ENCODE assay signal across 17 cellular contexts in the genomic region with DNA sequence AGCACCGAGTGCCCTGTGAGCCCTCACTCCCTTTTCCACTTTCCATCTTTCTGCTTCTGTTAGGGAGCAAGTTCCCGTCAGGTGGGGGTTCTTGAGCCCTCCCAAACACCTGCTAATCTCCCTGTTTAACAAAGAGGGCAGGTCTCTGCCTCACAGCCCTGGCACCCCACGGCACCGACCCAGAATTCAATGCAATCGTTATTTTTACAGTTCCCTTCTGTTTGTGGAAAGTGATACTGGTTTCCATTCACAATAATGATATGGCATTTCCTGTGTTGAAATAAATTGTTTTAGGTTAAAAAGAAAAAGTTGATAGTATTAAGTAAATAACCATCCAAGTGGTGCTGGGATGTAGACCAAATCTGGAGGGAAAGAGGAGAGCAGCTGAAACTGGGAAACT. TPM values are rescaled to one million over a fixed set of nuclear protein-coding genes. Genes with fewer than 3 reads are reported as not detected.
DNase-seq lines count a peak whose midpoint lies in the region; ATAC-seq and TF ChIP-seq lines count a peak whose summit lies in the region.
"Had no signal": no experiment of that assay in that cellular context is flagged by ENCODE, and none has a peak within 500 bp of the region (broad histone marks: within the 10 kb centered on the region; RNA-seq: fewer than 3 reads in every experiment).

No MANE protein-coding gene starts in this region.

- H3K27me3 ChIP-seq in breast epithelium = no peaks in the 10 kb centered on the region
- H3K27me3 ChIP-seq in spleen (replicated peaks in 1 of 7) = no peaks in the 10 kb centered on the region

- no peaks in the 10 kb centered on the region for H3K36me3 ChIP-seq in breast epithelium
- H3K36me3 ChIP-seq in spleen = peaks cover 0 to 9% (median 0%) of the 10 kb centered on the region in 6 donors

- no peak for TF ChIP-seq CTCF in MCF 10A (IDR thresholded peaks at IDR 0.05; ENCODE audit: unreplicated experiment)
- no peak for TF ChIP-seq CTCF in breast epithelium (IDR thresholded peaks at IDR 0.05)
- TF ChIP-seq CTCF in RWPE1 (conservative IDR thresholded peaks at IDR 0.05; ENCODE audit: low read depth) = no peak
- TF ChIP-seq CTCF in spleen (IDR thresholded peaks at IDR 0.05 in 8 of 11, conservative IDR thresholded peaks at IDR 0.05 in 3 of 11) = no peak

- H3K27ac Mint-ChIP-seq in MCF 10A (ENCODE audit: low read depth, unreplicated experiment) = peak overlapping the region; percentile 61
- peak overlapping the region in 1 of 2 donors; percentile 83 for H3K27ac Mint-ChIP-seq in activated naive CD4-positive, alpha-beta T cell treated with anti-CD3 and anti-CD28 coated beads, Interleukin-2, amount 50 U/mL, for 72 hours

- no peaks in the 10 kb centered on the region for H3K4me1 Mint-ChIP-seq in MCF 10A (ENCODE audit: insufficient read depth, unreplicated experiment)

- intact Hi-C loops in MCF 10A (cut with micrococcal nuclease) (no loop called here), breast epithelium (cut with DNase I; ENCODE audit: low total_unique reads) (no loop called here), spleen (cut with DNase I; ENCODE audit: low total_unique reads) (loop anchor here (10.0 kb wide), 1 partner anchor 355 kb away; no protein-coding TSS in a partner anchor)

- TF ChIP-seq POLR2A in breast epithelium (IDR thresholded peaks at IDR 0.05) (no peak), spleen (IDR thresholded peaks at IDR 0.05) (no peak)

- WGBS in spleen, 5 donors = 49 to 74% (median 61%) methylated on average over 5 of the region's 5 CpGs

- peaks cover 37% of the 10 kb centered on the region for H3K36me3 Mint-ChIP-seq in MCF 10A (ENCODE audit: insufficient read depth, unreplicated experiment)
- H3K36me3 Mint-ChIP-seq in activated naive CD4-positive, alpha-beta T cell treated with anti-CD3 and anti-CD28 coated beads, Interleukin-2, amount 50 U/mL, for 72 hours = no peaks in the 10 kb centered on the region

- no peaks in the 10 kb centered on the region for H3K27me3 Mint-ChIP-seq in MCF 10A (ENCODE audit: insufficient read depth, unreplicated experiment)

- H3K9me3 Mint-ChIP-seq in MCF 10A (ENCODE audit: unreplicated experiment) = no peaks in the 10 kb centered on the region
- H3K9me3 Mint-ChIP-seq in activated naive CD4-positive, alpha-beta T cell treated with anti-CD3 and anti-CD28 coated beads, Interleukin-2, amount 50 U/mL, for 72 hours = no peaks in the 10 kb centered on the region

- CTCF ChIA-PET in MCF 10A (lab: Yijun Ruan, JAX) = interaction anchor here (0.6 kb wide), 1 partner anchor 355 kb away, joined by 3 read pairs; no protein-coding TSS in a partner anchor
- CTCF ChIA-PET in RWPE1 (lab: Yijun Ruan, JAX) = interaction anchor here (1.1 to 2.1 kb wide), 2 partner anchors 10 to 1020 kb away, joined by 3 to 9 read pairs; no protein-coding TSS in a partner anchor

- no peak for ATAC-seq in HG02571 (IDR thresholded peaks at IDR 0.05; ENCODE audit: unreplicated experiment)
- no peak for ATAC-seq in activated naive CD4-positive, alpha-beta T cell treated with anti-CD3 and anti-CD28 coated beads, Interleukin-2, amount 50 U/mL, for 72 hours

- H3K9me3 ChIP-seq in breast epithelium (no peaks in the 10 kb centered on the region), spleen (no peaks in the 10 kb centered on the region)

- H3K4me3 ChIP-seq in breast epithelium (no peak overlapping the region), spleen (no peak overlapping the region)
- H3K4me3 ChIP-seq: PC-9 had no signal

- DNase-seq in MCF 10A (ENCODE audit: unreplicated experiment) (no peak), breast epithelium (ENCODE audit: low spot score in 2 of 2) (no peak), RWPE1 (ENCODE audit: low spot score) (no peak), fibroblast of gingiva (ENCODE audit: low read depth) (peak; percentile 23), spleen (no peak), HUDEP-2 (lab: John Stamatoyannopoulos, UW; ENCODE audit: unreplicated experiment in 76 of 76) (no peak)
- no peak for DNase-seq in activated naive CD4-positive, alpha-beta T cell treated with anti-CD3 and anti-CD28 coated beads, Interleukin-2, amount 50 U/mL, for 72 hours (ENCODE audit: low spot score in 2 of 2)
- DNase-seq: 8988T, IMR-90, Karpas-422, NCI-H1105 treated with DMSO at 0.1 percent for 48 hours, NCI-H187 treated with DMSO at 0.1 percent for 48 hours, NCI-H446, NCI-H774, PC-9 had no signal

- H3K4me1 ChIP-seq in breast epithelium (no peaks in the 10 kb centered on the region), spleen (peaks cover 0 to 50% (median 20%) of the 10 kb centered on the region in 6 donors)

- POLR2A ChIA-PET in MCF 10A (lab: Yijun Ruan, JAX) = interaction anchor here (0.9 kb wide), 1 partner anchor 63 kb away, joined by 3 read pairs; no protein-coding TSS in a partner anchor
- POLR2A ChIA-PET in RWPE1 (lab: Yijun Ruan, JAX; ENCODE audit: low non-redundant PET) = no interaction called here

- BruUV-seq in MCF 10A (replicated peaks; lab: Mats Ljungman, UMichigan) = no TSS peak

- H3K27ac ChIP-seq in breast epithelium (no peak overlapping the region), RWPE1 (peak overlapping the region; percentile 52; the same call in 1 of the 2 replicates), spleen (peak overlapping the region in 7 of 8 donors; percentile 22 to 69 (median 60))
- H3K27ac ChIP-seq: C4-2B, PC-9 had no signal

- H3K4me3 Mint-ChIP-seq in MCF 10A (ENCODE audit: unreplicated experiment) = no peak overlapping the region

RNA-seq across cellular contexts. Expression of a gene that starts 38.8 kb away (rescaled TPM):
- total RNA-seq in MCF 10A (2022) (3.6 and 4.0 TPM in 2 replicates), breast epithelium (10 to 100 TPM in 1 of 3 donors, 1 to 10 TPM in 2; 5.6 to 12.0 (median 6.2) TPM), spleen (10 to 100 TPM in 3 of 7 donors, 1 to 10 TPM in 4; 7.5 to 15.6 (median 9.3) TPM)
- 1 to 10 TPM; 3.3 to 7.7 (median 4.8) TPM for polyA plus RNA-seq in spleen
- total RNA-seq in activated naive CD4-positive, alpha-beta T cell treated with anti-CD3 and anti-CD28 coated beads, Interleukin-2, amount 50 U/mL, for 72 hours = 1 to 10 TPM; 2.0 to 2.1 TPM

Comparison
In these comparisons a context has a peak if more than half of its experiments do, and no peak if none do; other contexts are left out.
1. H3K27ac ChIP-seq: peak in RWPE1 (single experiment) and spleen (7 of 8); none in breast epithelium (0 of 2).